In the genomic region with DNA sequence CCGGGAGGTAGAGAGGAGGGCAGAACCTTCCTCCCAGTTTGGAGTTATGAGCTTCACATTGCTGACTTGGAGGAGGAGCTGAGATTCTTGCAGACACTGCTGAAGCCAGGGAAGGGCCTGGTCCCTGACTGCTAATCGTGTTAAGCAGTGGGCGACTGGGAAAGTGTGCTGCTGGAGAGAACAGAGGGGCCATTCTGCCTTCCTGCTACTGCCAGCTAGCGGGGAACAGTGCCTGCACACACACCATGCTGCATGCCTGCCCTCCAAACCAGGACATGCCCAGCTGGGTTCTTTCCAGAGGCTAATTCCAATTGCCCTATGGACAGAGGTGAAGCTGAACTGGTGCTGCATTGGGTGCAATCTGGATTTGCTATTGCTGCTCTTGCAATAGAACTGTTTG, we compare ENCODE assay signal across 32 cellular contexts.
"Had no signal": no experiment of that assay in that cellular context is flagged by ENCODE, and none has a peak within 500 bp of the region (broad histone marks: within the 10 kb centered on the region; RNA-seq: fewer than 3 reads in every experiment).

No MANE protein-coding gene starts in this region.

- H3K27me3 ChIP-seq: adrenal gland, ascending aorta, cardiac muscle cell, suprapubic skin, tibial artery, upper lobe of right lung had no signal

- H3K4me1 ChIP-seq: adrenal gland, ascending aorta, prostate gland, suprapubic skin, upper lobe of right lung had no signal

- H3K27ac ChIP-seq: adrenal gland, ascending aorta, cardiac muscle cell, prostate gland, suprapubic skin, upper lobe of right lung, WERI-Rb-1 had no signal

- H3K36me3 ChIP-seq: adrenal gland, ascending aorta, cardiac muscle cell, prostate gland, suprapubic skin, tibial artery, upper lobe of right lung, WERI-Rb-1 had no signal

- H3K4me1 Mint-ChIP-seq: activated naive CD8-positive, alpha-beta T cell treated with anti-CD3 and anti-CD28 coated beads for 36 hours; memory B cell; natural killer cell; stimulated activated memory B cell treated with anti-CD40 and anti-IgM and Interleukin-4, amounts not matched to agents 10 μg/mL and 1 μg/mL and 100 μg/mL, for 72 hours; stimulated activated naive CD8-positive, alpha-beta T cell treated with anti-CD3 and anti-CD28 coated beads, Interleukin-15, amount 100 ng/mL, for 72 hours had no signal

- FAIRE-seq: endothelial cell of umbilical vein had no signal

- H3K9me3 ChIP-seq: adrenal gland, ascending aorta, prostate gland, suprapubic skin, tibial artery, upper lobe of right lung had no signal

- H3K27ac Mint-ChIP-seq: activated naive CD4-positive, alpha-beta T cell treated with anti-CD3 and anti-CD28 coated beads for 36 hours; activated naive CD8-positive, alpha-beta T cell treated with anti-CD3 and anti-CD28 coated beads for 36 hours; brain; effector memory CD8-positive, alpha-beta T cell; memory B cell; natural killer cell; stimulated activated memory B cell treated with anti-CD40 and anti-IgM and Interleukin-4, amounts not matched to agents 10 μg/mL and 1 μg/mL and 100 μg/mL, for 72 hours; stimulated activated naive CD8-positive, alpha-beta T cell treated with anti-CD3 and anti-CD28 coated beads, Interleukin-15, amount 100 ng/mL, for 72 hours; T-helper 1 cell treated with Interleukin-12 subunit alpha and Interleukin-12 subunit beta and Interleukin-4 antibody, amounts not matched to agents 30 μg/mL and 1 μg/mL, for 36 hours had no signal

- H3K36me3 Mint-ChIP-seq: activated naive CD8-positive, alpha-beta T cell treated with anti-CD3 and anti-CD28 coated beads for 36 hours; brain; memory B cell; natural killer cell; stimulated activated memory B cell treated with anti-CD40 and anti-IgM and Interleukin-4, amounts not matched to agents 10 μg/mL and 1 μg/mL and 100 μg/mL, for 72 hours had no signal

- H3K4me3 Mint-ChIP-seq: activated naive CD4-positive, alpha-beta T cell treated with anti-CD3 and anti-CD28 coated beads for 36 hours; activated naive CD8-positive, alpha-beta T cell treated with anti-CD3 and anti-CD28 coated beads for 36 hours; brain; effector memory CD8-positive, alpha-beta T cell; memory B cell; natural killer cell; stimulated activated memory B cell treated with anti-CD40 and anti-IgM and Interleukin-4, amounts not matched to agents 10 μg/mL and 1 μg/mL and 100 μg/mL, for 72 hours; stimulated activated naive CD8-positive, alpha-beta T cell treated with anti-CD3 and anti-CD28 coated beads, Interleukin-15, amount 100 ng/mL, for 72 hours; T-helper 1 cell treated with Interleukin-12 subunit alpha and Interleukin-12 subunit beta and Interleukin-4 antibody, amounts not matched to agents 30 μg/mL and 1 μg/mL, for 36 hours had no signal

- ATAC-seq: activated CD4-positive, CD25-positive, alpha-beta regulatory T cell treated with anti-CD3 and anti-CD28 coated beads, Interleukin-2, amount 50 U/mL, for 24 hours; effector memory CD8-positive, alpha-beta T cell; natural killer cell; stimulated activated memory B cell treated with anti-CD40 and anti-IgM and Interleukin-4, amounts not matched to agents 10 μg/mL and 1 μg/mL and 100 μg/mL, for 72 hours; stimulated activated naive CD8-positive, alpha-beta T cell treated with anti-CD3 and anti-CD28 coated beads, Interleukin-15, amount 100 ng/mL, for 72 hours; upper lobe of right lung had no signal

- H3K4me2 ChIP-seq: smooth muscle cell had no signal

- H3K4me3 ChIP-seq: adrenal gland, ascending aorta, cardiac muscle cell, prostate gland, smooth muscle cell, suprapubic skin, tibial artery, upper lobe of right lung had no signal

- DNase-seq: activated CD4-positive, alpha-beta T cell treated with anti-CD3 and anti-CD28 coated beads for 48 hours; activated CD4-positive, alpha-beta T cell treated with anti-CD3 and anti-CD28 coated beads, Interleukin-2, amount 50 U/mL, for 48 hours; activated CD8-positive, alpha-beta memory T cell treated with anti-CD3 and anti-CD28 coated beads for 24 hours; activated effector memory CD4-positive, alpha-beta T cell treated with Interleukin-2 at 50 U/mL for 16 hours; activated naive CD4-positive, alpha-beta T cell treated with anti-CD3 and anti-CD28 coated beads for 36 hours; activated naive CD8-positive, alpha-beta T cell treated with anti-CD3 and anti-CD28 coated beads for 36 hours; adrenal gland; cortex of kidney; effector memory CD8-positive, alpha-beta T cell; islet precursor cell; natural killer cell; retina; stimulated activated CD4-positive, alpha-beta T cell treated with anti-CD3 and anti-CD28 coated beads, Interleukin-1b, Interleukin-23, amount 100 ng/mL, for 48 hours; stimulated activated CD4-positive, alpha-beta T cell treated with anti-CD3 and anti-CD28 coated beads, Interleukin-4, amount 100 ng/mL, for 4 hours; stimulated activated CD8-positive, alpha-beta memory T cell treated with anti-CD3 and anti-CD28 coated beads, Interleukin-4, amount 100 ng/mL, for 48 hours; stimulated activated naive CD8-positive, alpha-beta T cell treated with anti-CD3 and anti-CD28 coated beads, Interleukin-15, amount 100 ng/mL, for 72 hours; SW 1271; T1000; tibial artery; upper lobe of right lung; WERI-Rb-1 had no signal

- H3K27me3 Mint-ChIP-seq: activated naive CD8-positive, alpha-beta T cell treated with anti-CD3 and anti-CD28 coated beads for 36 hours; memory B cell; stimulated activated naive CD8-positive, alpha-beta T cell treated with anti-CD3 and anti-CD28 coated beads, Interleukin-15, amount 100 ng/mL, for 72 hours had no signal
